ENCODE assay signal across 16 cellular contexts in genomic region chr12:57848208-57848607, GRCh38. TPM values are rescaled to one million over a fixed set of nuclear protein-coding genes. Genes with fewer than 3 reads are reported as not detected.
DNase-seq lines count a peak whose midpoint lies in the region; ATAC-seq and TF ChIP-seq lines count a peak whose summit lies in the region.
"Had no signal": no experiment of that assay in that cellular context is flagged by ENCODE, and none has a peak within 500 bp of the region (broad histone marks: within the 10 kb centered on the region; RNA-seq: fewer than 3 reads in every experiment).

No MANE protein-coding gene starts in this region.

- in situ Hi-C loops in Panc1 (cut with HindIII; ENCODE audit: low pct_unique_long_range_greater_than_20kb, low sequenced_read_pairs), result no loop called here

- BruUV-seq in Panc1 (replicated peaks; lab: Mats Ljungman, UMichigan), result no TSS peak

- H3K9me3 Mint-ChIP-seq in activated CD8-positive, alpha-beta T cell treated with anti-CD3 and anti-CD28 coated beads for 36 hours, result no peaks in the 10 kb centered on the region
- no peaks in the 10 kb centered on the region for H3K9me3 Mint-ChIP-seq in activated CD8-positive, alpha-beta T cell treated with anti-CD3 and anti-CD28 coated beads, Interleukin-2, amount 10 ng/mL, durations not matched to agents 7 days and 5 days (ENCODE audit: insufficient read depth)
- no peaks in the 10 kb centered on the region for H3K9me3 Mint-ChIP-seq in stimulated activated effector memory CD8-positive, alpha-beta T cell treated with anti-CD3 and anti-CD28 coated beads, Interleukin-12 subunit alpha, Interleukin-12 subunit beta, amount 100 ng/mL, for 72 hours

- intact Hi-C loops in activated CD8-positive, alpha-beta T cell treated with anti-CD3 and anti-CD28 coated beads for 36 hours (cut with micrococcal nuclease), result no loop called here
- intact Hi-C loops in Panc1 (cut with micrococcal nuclease; ENCODE audit: unreplicated experiment), result no loop called here

- no peak for DNase-seq in activated CD8-positive, alpha-beta T cell treated with anti-CD3 and anti-CD28 coated beads for 36 hours
- DNase-seq in activated CD8-positive, alpha-beta T cell treated with anti-CD3 and anti-CD28 coated beads, Interleukin-2, amount 10 ng/mL, durations not matched to agents 7 days and 5 days, result no peak
- DNase-seq in Panc1 (ENCODE audit: low read depth, low spot score), result no peak
- no peak for DNase-seq in stimulated activated effector memory CD8-positive, alpha-beta T cell treated with anti-CD3 and anti-CD28 coated beads, Interleukin-12 subunit alpha, Interleukin-12 subunit beta, amount 100 ng/mL, for 72 hours (ENCODE audit: low spot score in 2 of 2)
- DNase-seq in effector CD8-positive, alpha-beta T cell (lab: John Stamatoyannopoulos, UW), result no peak
- no peak for DNase-seq in middle frontal gyrus (ENCODE audit: extremely low spot score, low spot score)
- DNase-seq: activated CD8-positive, alpha-beta memory T cell treated with anti-CD3 and anti-CD28 coated beads, Interleukin-2, amount 10 ng/mL, durations not matched to agents 7 days and 5 days; Caco-2; MG63; NCI-H187; NCI-H510A treated with DMSO at 0.1 percent for 48 hours; stimulated activated CD4-positive, alpha-beta T cell treated with anti-CD3 and anti-CD28 coated beads, Interleukin-4, amount 100 ng/mL, for 4 hours; upper lobe of right lung had no signal

- 97% methylated on average over 3 of the region's 3 CpGs; no CpG with 5 or more reads in 1 of the 2 donors for WGBS in gastroesophageal sphincter (ENCODE audit: low coverage in 1 of 2), 2 donors

- no peak overlapping the region for H3K27ac Mint-ChIP-seq in activated CD8-positive, alpha-beta T cell treated with anti-CD3 and anti-CD28 coated beads for 36 hours
- H3K27ac Mint-ChIP-seq in activated CD8-positive, alpha-beta T cell treated with anti-CD3 and anti-CD28 coated beads, Interleukin-2, amount 10 ng/mL, durations not matched to agents 7 days and 5 days, result no peak overlapping the region
- H3K27ac Mint-ChIP-seq in stimulated activated effector memory CD8-positive, alpha-beta T cell treated with anti-CD3 and anti-CD28 coated beads, Interleukin-12 subunit alpha, Interleukin-12 subunit beta, amount 100 ng/mL, for 72 hours, result no peak overlapping the region
- H3K27ac Mint-ChIP-seq: activated CD8-positive, alpha-beta memory T cell treated with anti-CD3 and anti-CD28 coated beads, Interleukin-2, amount 10 ng/mL, durations not matched to agents 7 days and 5 days had no signal

- H3K4me1 ChIP-seq in Panc1 (ENCODE audit: control insufficient read depth, insufficient read depth, low read length), result peaks cover 16% of the 10 kb centered on the region
- H3K4me1 ChIP-seq in gastroesophageal sphincter, result peaks cover 0 to 56% (median 22%) of the 10 kb centered on the region in 3 donors

- peaks cover 14% of the 10 kb centered on the region for H3K27me3 Mint-ChIP-seq in activated CD8-positive, alpha-beta T cell treated with anti-CD3 and anti-CD28 coated beads for 36 hours
- peaks cover 36% of the 10 kb centered on the region for H3K27me3 Mint-ChIP-seq in activated CD8-positive, alpha-beta T cell treated with anti-CD3 and anti-CD28 coated beads, Interleukin-2, amount 10 ng/mL, durations not matched to agents 7 days and 5 days (ENCODE audit: low read depth)

- CTCF ChIA-PET in activated CD8-positive, alpha-beta T cell treated with anti-CD3 and anti-CD28 coated beads for 36 hours (lab: Charles Lee), result interaction anchor here (0.7 to 7.2 kb wide), 5 partner anchors 14 to 92 kb away, joined by 3 to 61 read pairs (median 6); no protein-coding TSS in a partner anchor
- CTCF ChIA-PET in activated CD8-positive, alpha-beta T cell treated with anti-CD3 and anti-CD28 coated beads, Interleukin-2, amount 10 ng/mL, durations not matched to agents 7 days and 5 days (lab: Charles Lee), result interaction anchor here (0.9 to 8.9 kb wide), 4 partner anchors 10 to 92 kb away, joined by 4 to 91 read pairs (median 6); no protein-coding TSS in a partner anchor
- CTCF ChIA-PET in Panc1 (lab: Charles Lee), result no interaction called here

- H3K4me3 ChIP-seq in Panc1 (ENCODE audit: low read depth in 2 of 2, low read length in 2 of 2), result no peak overlapping the region
- H3K4me3 ChIP-seq in gastroesophageal sphincter, result no peak overlapping the region
- H3K4me3 ChIP-seq: MG63, upper lobe of right lung had no signal

- H3K4me3 Mint-ChIP-seq in activated CD8-positive, alpha-beta T cell treated with anti-CD3 and anti-CD28 coated beads for 36 hours, result peak overlapping the region; percentile 40
- H3K4me3 Mint-ChIP-seq in activated CD8-positive, alpha-beta T cell treated with anti-CD3 and anti-CD28 coated beads, Interleukin-2, amount 10 ng/mL, durations not matched to agents 7 days and 5 days, result no peak overlapping the region
- H3K4me3 Mint-ChIP-seq in stimulated activated effector memory CD8-positive, alpha-beta T cell treated with anti-CD3 and anti-CD28 coated beads, Interleukin-12 subunit alpha, Interleukin-12 subunit beta, amount 100 ng/mL, for 72 hours, result peak overlapping the region; percentile 75
- H3K4me3 Mint-ChIP-seq: activated CD8-positive, alpha-beta memory T cell treated with anti-CD3 and anti-CD28 coated beads, Interleukin-2, amount 10 ng/mL, durations not matched to agents 7 days and 5 days had no signal

- H3K4me1 Mint-ChIP-seq in activated CD8-positive, alpha-beta T cell treated with anti-CD3 and anti-CD28 coated beads for 36 hours (ENCODE audit: low read depth), result peaks cover 42% of the 10 kb centered on the region
- peaks cover 38% of the 10 kb centered on the region for H3K4me1 Mint-ChIP-seq in activated CD8-positive, alpha-beta T cell treated with anti-CD3 and anti-CD28 coated beads, Interleukin-2, amount 10 ng/mL, durations not matched to agents 7 days and 5 days (ENCODE audit: low read depth)
- peaks cover 21% of the 10 kb centered on the region for H3K4me1 Mint-ChIP-seq in stimulated activated effector memory CD8-positive, alpha-beta T cell treated with anti-CD3 and anti-CD28 coated beads, Interleukin-12 subunit alpha, Interleukin-12 subunit beta, amount 100 ng/mL, for 72 hours

- no peaks in the 10 kb centered on the region for H3K27me3 ChIP-seq in Panc1 (ENCODE audit: control insufficient read depth, insufficient read depth, low read length)
- no peaks in the 10 kb centered on the region for H3K27me3 ChIP-seq in gastroesophageal sphincter
- H3K27me3 ChIP-seq: MG63, upper lobe of right lung had no signal

- TF ChIP-seq CTCF in activated CD8-positive, alpha-beta T cell treated with anti-CD3 and anti-CD28 coated beads for 36 hours (IDR thresholded peaks at IDR 0.05), result no peak
- TF ChIP-seq CTCF in Panc1 (IDR thresholded peaks at IDR 0.05) (no peak), gastroesophageal sphincter (IDR thresholded peaks at IDR 0.05) (no peak)

- H3K36me3 ChIP-seq in Panc1 (ENCODE audit: control insufficient read depth, insufficient read depth, low read length) (peaks cover 8% of the 10 kb centered on the region; the same call in 1 of the 2 replicates), gastroesophageal sphincter (no peaks in the 10 kb centered on the region)
- H3K36me3 ChIP-seq: upper lobe of right lung had no signal

- POLR2A ChIA-PET in activated CD8-positive, alpha-beta T cell treated with anti-CD3 and anti-CD28 coated beads for 36 hours (lab: Charles Lee), result interaction anchor here (1.1 to 7.3 kb wide), 3 partner anchors 13 to 76 kb away, joined by 3 to 84 read pairs (median 70); partner anchors contain the start of genes EEF1AKMT3 and METTL1
- POLR2A ChIA-PET in activated CD8-positive, alpha-beta T cell treated with anti-CD3 and anti-CD28 coated beads, Interleukin-2, amount 10 ng/mL, durations not matched to agents 7 days and 5 days (lab: Charles Lee), result interaction anchor here (3.0 kb wide), 1 partner anchor 51 kb away, joined by 20 read pairs; no protein-coding TSS in a partner anchor
- POLR2A ChIA-PET in Panc1 (lab: Charles Lee), result interaction anchor here (0.6 to 1.3 kb wide), 2 partner anchors 16 to 21 kb away, joined by 3 to 5 read pairs; no protein-coding TSS in a partner anchor

- peaks cover 4% of the 10 kb centered on the region for H3K36me3 Mint-ChIP-seq in activated CD8-positive, alpha-beta T cell treated with anti-CD3 and anti-CD28 coated beads for 36 hours (ENCODE audit: low read depth)
- H3K36me3 Mint-ChIP-seq in activated CD8-positive, alpha-beta T cell treated with anti-CD3 and anti-CD28 coated beads, Interleukin-2, amount 10 ng/mL, durations not matched to agents 7 days and 5 days (ENCODE audit: low read depth), result peaks cover 6% of the 10 kb centered on the region
- peaks cover 6% of the 10 kb centered on the region for H3K36me3 Mint-ChIP-seq in stimulated activated effector memory CD8-positive, alpha-beta T cell treated with anti-CD3 and anti-CD28 coated beads, Interleukin-12 subunit alpha, Interleukin-12 subunit beta, amount 100 ng/mL, for 72 hours

- H3K9me3 ChIP-seq in Panc1 (ENCODE audit: control insufficient read depth, insufficient read depth, low read depth, low read length), result no peaks in the 10 kb centered on the region
- H3K9me3 ChIP-seq in gastroesophageal sphincter, result no peaks in the 10 kb centered on the region
- H3K9me3 ChIP-seq: Caco-2, MG63, upper lobe of right lung had no signal

- no peak for TF ChIP-seq EP300 in gastroesophageal sphincter (IDR thresholded peaks at IDR 0.05)

- no peak for TF ChIP-seq POLR2A in gastroesophageal sphincter (IDR thresholded peaks at IDR 0.05)

- H3K27ac ChIP-seq in Panc1 (ENCODE audit: low read length), result peak overlapping the region; percentile 13; the same call in 1 of the 2 replicates
- H3K27ac ChIP-seq in gastroesophageal sphincter, result peak overlapping the region in 3 of 4 donors; percentile 56 to 98 (median 97)
- H3K27ac ChIP-seq: epithelial cell of prostate, upper lobe of right lung had no signal

- no peak for ATAC-seq in activated CD8-positive, alpha-beta T cell treated with anti-CD3 and anti-CD28 coated beads for 36 hours
- ATAC-seq in activated CD8-positive, alpha-beta T cell treated with anti-CD3 and anti-CD28 coated beads, Interleukin-2, amount 10 ng/mL, durations not matched to agents 7 days and 5 days, result no peak
- ATAC-seq in Panc1 (no peak), gastroesophageal sphincter (no peak), GM19328 (IDR thresholded peaks at IDR 0.05; ENCODE audit: unreplicated experiment) (no peak)
- ATAC-seq in stimulated activated effector memory CD8-positive, alpha-beta T cell treated with anti-CD3 and anti-CD28 coated beads, Interleukin-12 subunit alpha, Interleukin-12 subunit beta, amount 100 ng/mL, for 72 hours, result no peak
- ATAC-seq: activated CD8-positive, alpha-beta memory T cell treated with anti-CD3 and anti-CD28 coated beads, Interleukin-2, amount 10 ng/mL, durations not matched to agents 7 days and 5 days; upper lobe of right lung had no signal

RNA-seq across cellular contexts. Expression of gene CTDSP2, which starts 1.7 kb away (rescaled TPM):
- total RNA-seq in activated CD8-positive, alpha-beta T cell treated with anti-CD3 and anti-CD28 coated beads for 36 hours, result 10 to 100 TPM; 67.1 to 67.2 TPM
- 100 to 1,000 TPM; 100 to 114 TPM for total RNA-seq in activated CD8-positive, alpha-beta T cell treated with anti-CD3 and anti-CD28 coated beads, Interleukin-2, amount 10 ng/mL, durations not matched to agents 7 days and 5 days
- total RNA-seq in Panc1 (2021; ENCODE audit: unreplicated experiment) (120 TPM), gastroesophageal sphincter (100 to 1,000 TPM; 151 to 190 (median 170) TPM)
- 141 TPM for polyA plus RNA-seq in Panc1 (2012; ENCODE audit: insufficient read length)

RNA-seq across cellular contexts. Expression of gene AVIL, which starts 29.7 kb away (rescaled TPM):
- total RNA-seq in activated CD8-positive, alpha-beta T cell treated with anti-CD3 and anti-CD28 coated beads for 36 hours, result under 1 TPM; 0.34 to 0.49 TPM
- 1 to 10 TPM; 2.3 to 2.5 TPM for total RNA-seq in activated CD8-positive, alpha-beta T cell treated with anti-CD3 and anti-CD28 coated beads, Interleukin-2, amount 10 ng/mL, durations not matched to agents 7 days and 5 days
- total RNA-seq in Panc1 (2021; ENCODE audit: unreplicated experiment), result 3.1 TPM
- polyA plus RNA-seq in Panc1 (2012; ENCODE audit: insufficient read length), result 2.6 TPM
- 1 to 10 TPM; 1.4 to 9.3 (median 2.3) TPM for total RNA-seq in gastroesophageal sphincter
